Comparison of ENCODE assay signal across 1 cellular context in the genomic region with DNA sequence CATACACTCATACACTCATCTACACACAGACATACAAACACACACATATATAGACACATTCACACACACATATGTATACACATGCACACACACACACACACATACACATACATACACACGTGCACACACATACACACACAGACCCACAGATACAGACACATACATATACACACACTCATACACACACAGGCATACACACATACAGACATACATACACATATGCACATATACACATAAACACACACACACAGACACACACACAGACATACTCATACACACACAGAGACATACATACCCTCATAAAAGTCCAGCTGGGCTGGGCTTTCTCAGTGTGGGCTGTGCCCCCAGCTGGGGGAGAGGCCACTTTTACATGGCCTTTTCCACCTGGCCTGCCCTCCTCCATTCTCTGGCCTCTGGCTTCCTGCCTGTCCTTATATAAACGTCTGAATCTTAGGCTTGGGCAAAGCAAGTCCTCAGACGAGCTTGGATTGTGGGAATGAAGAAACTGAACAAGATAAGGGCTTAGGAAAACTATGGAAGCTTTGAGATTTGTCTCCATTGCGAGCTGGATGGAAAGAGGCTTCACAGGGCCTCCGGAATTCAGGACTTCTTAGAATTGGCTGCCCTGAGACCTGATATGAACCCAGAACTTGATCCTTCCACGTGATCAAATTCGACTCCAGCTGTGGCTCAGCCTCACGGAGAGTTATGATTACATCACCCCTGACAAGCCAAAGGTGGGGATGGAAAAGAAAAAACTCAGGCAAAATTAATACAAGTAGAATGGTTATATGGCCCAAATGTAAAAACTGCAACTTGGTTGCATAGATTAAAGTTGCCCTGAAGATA.
TF ChIP-seq lines count a peak whose summit lies in the region.

No MANE protein-coding gene starts in this region.

TF ChIP-seq in HepG2, 621 proteins besides CTCF, POLR2A, EP300 and RAD21 (continues in another document):
- peak; percentile 35; the same call in 1 of the 2 replicates for TF ChIP-seq ZNF543 (CRISPR knock-in tag; IDR thresholded peaks at IDR 0.05)
- no peak for TF ChIP-seq GPN1 (CRISPR knock-in tag; IDR thresholded peaks at IDR 0.05; ENCODE audit: borderline replicate concordance)
- no peak for TF ChIP-seq ZNF326 (CRISPR knock-in tag; IDR thresholded peaks at IDR 0.05; ENCODE audit: borderline replicate concordance)
- TF ChIP-seq ARNTL (CRISPR knock-in tag; IDR thresholded peaks at IDR 0.05), result 0 out of 2 replicates have a peak, but pooled peaks have one; percentile 27
- TF ChIP-seq ZNF354B (CRISPR knock-in tag; IDR thresholded peaks at IDR 0.05), result peak; percentile 72; the same call in 1 of the 2 replicates
- TF ChIP-seq, protein P1, sequence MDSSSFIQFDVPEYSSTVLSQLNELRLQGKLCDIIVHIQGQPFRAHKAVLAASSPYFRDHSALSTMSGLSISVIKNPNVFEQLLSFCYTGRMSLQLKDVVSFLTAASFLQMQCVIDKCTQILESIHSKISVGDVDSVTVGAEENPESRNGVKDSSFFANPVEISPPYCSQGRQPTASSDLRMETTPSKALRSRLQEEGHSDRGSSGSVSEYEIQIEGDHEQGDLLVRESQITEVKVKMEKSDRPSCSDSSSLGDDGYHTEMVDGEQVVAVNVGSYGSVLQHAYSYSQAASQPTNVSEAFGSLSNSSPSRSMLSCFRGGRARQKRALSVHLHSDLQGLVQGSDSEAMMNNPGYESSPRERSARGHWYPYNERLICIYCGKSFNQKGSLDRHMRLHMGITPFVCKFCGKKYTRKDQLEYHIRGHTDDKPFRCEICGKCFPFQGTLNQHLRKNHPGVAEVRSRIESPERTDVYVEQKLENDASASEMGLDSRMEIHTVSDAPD (CRISPR knock-in tag; IDR thresholded peaks at IDR 0.05), result no peak
- TF ChIP-seq ATRX (CRISPR knock-in tag; IDR thresholded peaks at IDR 0.05; ENCODE audit: borderline replicate concordance), result no peak
- TF ChIP-seq, protein P2, sequence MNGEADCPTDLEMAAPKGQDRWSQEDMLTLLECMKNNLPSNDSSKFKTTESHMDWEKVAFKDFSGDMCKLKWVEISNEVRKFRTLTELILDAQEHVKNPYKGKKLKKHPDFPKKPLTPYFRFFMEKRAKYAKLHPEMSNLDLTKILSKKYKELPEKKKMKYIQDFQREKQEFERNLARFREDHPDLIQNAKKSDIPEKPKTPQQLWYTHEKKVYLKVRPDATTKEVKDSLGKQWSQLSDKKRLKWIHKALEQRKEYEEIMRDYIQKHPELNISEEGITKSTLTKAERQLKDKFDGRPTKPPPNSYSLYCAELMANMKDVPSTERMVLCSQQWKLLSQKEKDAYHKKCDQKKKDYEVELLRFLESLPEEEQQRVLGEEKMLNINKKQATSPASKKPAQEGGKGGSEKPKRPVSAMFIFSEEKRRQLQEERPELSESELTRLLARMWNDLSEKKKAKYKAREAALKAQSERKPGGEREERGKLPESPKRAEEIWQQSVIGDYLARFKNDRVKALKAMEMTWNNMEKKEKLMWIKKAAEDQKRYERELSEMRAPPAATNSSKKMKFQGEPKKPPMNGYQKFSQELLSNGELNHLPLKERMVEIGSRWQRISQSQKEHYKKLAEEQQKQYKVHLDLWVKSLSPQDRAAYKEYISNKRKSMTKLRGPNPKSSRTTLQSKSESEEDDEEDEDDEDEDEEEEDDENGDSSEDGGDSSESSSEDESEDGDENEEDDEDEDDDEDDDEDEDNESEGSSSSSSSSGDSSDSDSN (CRISPR knock-in tag; IDR thresholded peaks at IDR 0.05), result peak; percentile 20
- no peak for TF ChIP-seq NFE2L1 (CRISPR knock-in tag; IDR thresholded peaks at IDR 0.05; ENCODE audit: borderline replicate concordance)
- TF ChIP-seq CCAR2 (optimal IDR thresholded peaks at IDR 0.05; ENCODE audit: low read depth, low read length), result peak; percentile 25
- TF ChIP-seq ZZZ3 (CRISPR knock-in tag; IDR thresholded peaks at IDR 0.05; ENCODE audit: borderline replicate concordance), result 0 out of 2 replicates have a peak, but pooled peaks have one; percentile 42
- peak; percentile 56; the same call in 1 of the 2 replicates for TF ChIP-seq POLR2AphosphoS5 (IDR thresholded peaks at IDR 0.05; ENCODE audit: low read depth, low read length)
- TF ChIP-seq, protein P3, sequence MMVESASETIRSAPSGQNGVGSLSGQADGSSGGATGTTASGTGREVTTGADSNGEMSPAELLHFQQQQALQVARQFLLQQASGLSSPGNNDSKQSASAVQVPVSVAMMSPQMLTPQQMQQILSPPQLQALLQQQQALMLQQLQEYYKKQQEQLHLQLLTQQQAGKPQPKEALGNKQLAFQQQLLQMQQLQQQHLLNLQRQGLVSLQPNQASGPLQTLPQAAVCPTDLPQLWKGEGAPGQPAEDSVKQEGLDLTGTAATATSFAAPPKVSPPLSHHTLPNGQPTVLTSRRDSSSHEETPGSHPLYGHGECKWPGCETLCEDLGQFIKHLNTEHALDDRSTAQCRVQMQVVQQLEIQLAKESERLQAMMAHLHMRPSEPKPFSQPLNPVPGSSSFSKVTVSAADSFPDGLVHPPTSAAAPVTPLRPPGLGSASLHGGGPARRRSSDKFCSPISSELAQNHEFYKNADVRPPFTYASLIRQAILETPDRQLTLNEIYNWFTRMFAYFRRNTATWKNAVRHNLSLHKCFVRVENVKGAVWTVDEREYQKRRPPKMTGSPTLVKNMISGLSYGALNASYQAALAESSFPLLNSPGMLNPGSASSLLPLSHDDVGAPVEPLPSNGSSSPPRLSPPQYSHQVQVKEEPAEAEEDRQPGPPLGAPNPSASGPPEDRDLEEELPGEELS (CRISPR knock-in tag; IDR thresholded peaks at IDR 0.05), result 0 out of 2 replicates have a peak, but pooled peaks have one; percentile 28
- TF ChIP-seq BCL6 (CRISPR knock-in tag; IDR thresholded peaks at IDR 0.05), result no peak
- peak; percentile 21 for TF ChIP-seq TBX2 (CRISPR knock-in tag; IDR thresholded peaks at IDR 0.05; ENCODE audit: borderline replicate concordance)
- TF ChIP-seq HNF4G (IDR thresholded peaks at IDR 0.05; ENCODE audit: borderline replicate concordance, low read depth, low read length), result 0 out of 2 replicates have a peak, but pooled peaks have one; percentile 25
- no peak; the same call in 1 of the 2 replicates for TF ChIP-seq HNF4G (CRISPR knock-in tag; IDR thresholded peaks at IDR 0.05; ENCODE audit: borderline replicate concordance, low read depth)
- TF ChIP-seq, protein P4, sequence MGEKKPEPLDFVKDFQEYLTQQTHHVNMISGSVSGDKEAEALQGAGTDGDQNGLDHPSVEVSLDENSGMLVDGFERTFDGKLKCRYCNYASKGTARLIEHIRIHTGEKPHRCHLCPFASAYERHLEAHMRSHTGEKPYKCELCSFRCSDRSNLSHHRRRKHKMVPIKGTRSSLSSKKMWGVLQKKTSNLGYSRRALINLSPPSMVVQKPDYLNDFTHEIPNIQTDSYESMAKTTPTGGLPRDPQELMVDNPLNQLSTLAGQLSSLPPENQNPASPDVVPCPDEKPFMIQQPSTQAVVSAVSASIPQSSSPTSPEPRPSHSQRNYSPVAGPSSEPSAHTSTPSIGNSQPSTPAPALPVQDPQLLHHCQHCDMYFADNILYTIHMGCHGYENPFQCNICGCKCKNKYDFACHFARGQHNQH (CRISPR knock-in tag; IDR thresholded peaks at IDR 0.05), result peak; percentile 68
- TF ChIP-seq, protein P5, sequence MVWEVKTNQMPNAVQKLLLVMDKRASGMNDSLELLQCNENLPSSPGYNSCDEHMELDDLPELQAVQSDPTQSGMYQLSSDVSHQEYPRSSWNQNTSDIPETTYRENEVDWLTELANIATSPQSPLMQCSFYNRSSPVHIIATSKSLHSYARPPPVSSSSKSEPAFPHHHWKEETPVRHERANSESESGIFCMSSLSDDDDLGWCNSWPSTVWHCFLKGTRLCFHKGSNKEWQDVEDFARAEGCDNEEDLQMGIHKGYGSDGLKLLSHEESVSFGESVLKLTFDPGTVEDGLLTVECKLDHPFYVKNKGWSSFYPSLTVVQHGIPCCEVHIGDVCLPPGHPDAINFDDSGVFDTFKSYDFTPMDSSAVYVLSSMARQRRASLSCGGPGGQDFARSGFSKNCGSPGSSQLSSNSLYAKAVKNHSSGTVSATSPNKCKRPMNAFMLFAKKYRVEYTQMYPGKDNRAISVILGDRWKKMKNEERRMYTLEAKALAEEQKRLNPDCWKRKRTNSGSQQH (CRISPR knock-in tag; IDR thresholded peaks at IDR 0.05; ENCODE audit: low read depth), result no peak
- TF ChIP-seq MEIS2 (CRISPR knock-in tag; IDR thresholded peaks at IDR 0.05), result 0 out of 2 replicates have a peak, but pooled peaks have one; percentile 30
- TF ChIP-seq KAT2B (IDR thresholded peaks at IDR 0.05; ENCODE audit: borderline replicate concordance, low read depth, low read length), result no peak
- no peak for TF ChIP-seq THYN1 (CRISPR knock-in tag; IDR thresholded peaks at IDR 0.05; ENCODE audit: borderline replicate concordance, low read depth)
- TF ChIP-seq, protein P6, sequence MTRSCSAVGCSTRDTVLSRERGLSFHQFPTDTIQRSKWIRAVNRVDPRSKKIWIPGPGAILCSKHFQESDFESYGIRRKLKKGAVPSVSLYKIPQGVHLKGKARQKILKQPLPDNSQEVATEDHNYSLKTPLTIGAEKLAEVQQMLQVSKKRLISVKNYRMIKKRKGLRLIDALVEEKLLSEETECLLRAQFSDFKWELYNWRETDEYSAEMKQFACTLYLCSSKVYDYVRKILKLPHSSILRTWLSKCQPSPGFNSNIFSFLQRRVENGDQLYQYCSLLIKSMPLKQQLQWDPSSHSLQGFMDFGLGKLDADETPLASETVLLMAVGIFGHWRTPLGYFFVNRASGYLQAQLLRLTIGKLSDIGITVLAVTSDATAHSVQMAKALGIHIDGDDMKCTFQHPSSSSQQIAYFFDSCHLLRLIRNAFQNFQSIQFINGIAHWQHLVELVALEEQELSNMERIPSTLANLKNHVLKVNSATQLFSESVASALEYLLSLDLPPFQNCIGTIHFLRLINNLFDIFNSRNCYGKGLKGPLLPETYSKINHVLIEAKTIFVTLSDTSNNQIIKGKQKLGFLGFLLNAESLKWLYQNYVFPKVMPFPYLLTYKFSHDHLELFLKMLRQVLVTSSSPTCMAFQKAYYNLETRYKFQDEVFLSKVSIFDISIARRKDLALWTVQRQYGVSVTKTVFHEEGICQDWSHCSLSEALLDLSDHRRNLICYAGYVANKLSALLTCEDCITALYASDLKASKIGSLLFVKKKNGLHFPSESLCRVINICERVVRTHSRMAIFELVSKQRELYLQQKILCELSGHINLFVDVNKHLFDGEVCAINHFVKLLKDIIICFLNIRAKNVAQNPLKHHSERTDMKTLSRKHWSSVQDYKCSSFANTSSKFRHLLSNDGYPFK (CRISPR knock-in tag; IDR thresholded peaks at IDR 0.05; ENCODE audit: borderline replicate concordance), result no peak
- TF ChIP-seq TBL1XR1 (IDR thresholded peaks at IDR 0.05; ENCODE audit: borderline replicate concordance, low read length, partially characterized antibody), result no peak
- no peak for TF ChIP-seq TCF12 (IDR thresholded peaks at IDR 0.05)
- TF ChIP-seq TCF12 (CRISPR knock-in tag; IDR thresholded peaks at IDR 0.05), result no peak
- no peak for TF ChIP-seq SMAD9 (CRISPR knock-in tag; IDR thresholded peaks at IDR 0.05)
- peak; percentile 23; the same call in 1 of the 2 replicates for TF ChIP-seq ZMYM3 (CRISPR knock-in tag; IDR thresholded peaks at IDR 0.05)
- TF ChIP-seq, protein P7, sequence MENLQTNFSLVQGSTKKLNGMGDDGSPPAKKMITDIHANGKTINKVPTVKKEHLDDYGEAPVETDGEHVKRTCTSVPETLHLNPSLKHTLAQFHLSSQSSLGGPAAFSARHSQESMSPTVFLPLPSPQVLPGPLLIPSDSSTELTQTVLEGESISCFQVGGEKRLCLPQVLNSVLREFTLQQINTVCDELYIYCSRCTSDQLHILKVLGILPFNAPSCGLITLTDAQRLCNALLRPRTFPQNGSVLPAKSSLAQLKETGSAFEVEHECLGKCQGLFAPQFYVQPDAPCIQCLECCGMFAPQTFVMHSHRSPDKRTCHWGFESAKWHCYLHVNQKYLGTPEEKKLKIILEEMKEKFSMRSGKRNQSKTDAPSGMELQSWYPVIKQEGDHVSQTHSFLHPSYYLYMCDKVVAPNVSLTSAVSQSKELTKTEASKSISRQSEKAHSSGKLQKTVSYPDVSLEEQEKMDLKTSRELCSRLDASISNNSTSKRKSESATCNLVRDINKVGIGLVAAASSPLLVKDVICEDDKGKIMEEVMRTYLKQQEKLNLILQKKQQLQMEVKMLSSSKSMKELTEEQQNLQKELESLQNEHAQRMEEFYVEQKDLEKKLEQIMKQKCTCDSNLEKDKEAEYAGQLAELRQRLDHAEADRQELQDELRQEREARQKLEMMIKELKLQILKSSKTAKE (CRISPR knock-in tag; IDR thresholded peaks at IDR 0.05; ENCODE audit: borderline replicate concordance), result peak; percentile 52
- TF ChIP-seq TOE1 (CRISPR knock-in tag; IDR thresholded peaks at IDR 0.05), result no peak
- TF ChIP-seq ZEB1 (IDR thresholded peaks at IDR 0.05; ENCODE audit: insufficient replicate concordance, low read depth), result peak; percentile 68
- TF ChIP-seq ATF7-NPFF (CRISPR knock-in tag; IDR thresholded peaks at IDR 0.05; ENCODE audit: low read depth), result no peak
